ENCODE assay signal across 8 cellular contexts in genomic region chr17:62778990-62779681, GRCh38. TPM values are rescaled to one million over a fixed set of nuclear protein-coding genes. Genes with fewer than 3 reads are reported as not detected.
A peak's percentile ranks its signal among the peaks of the same experiment; 100 is the strongest.
DNase-seq lines count a peak whose midpoint lies in the region; ATAC-seq and TF ChIP-seq lines count a peak whose summit lies in the region.

No MANE protein-coding gene starts in this region.

- no peaks in the 10 kb centered on the region for H4K20me1 ChIP-seq in fibroblast of lung (ENCODE audit: control insufficient read depth, extremely low read depth, insufficient read depth, low read length)

- no peak overlapping the region for H3K9ac ChIP-seq in fibroblast of lung (ENCODE audit: insufficient read depth, low read length)

- H3K27ac ChIP-seq in fibroblast of lung (ENCODE audit: insufficient read depth, low read length) = no peak overlapping the region
- H3K27ac ChIP-seq in skin epidermis = peak overlapping the region in 16 of 21 experiments; percentile 15 to 79 (median 65)

- H3K4me3 ChIP-seq in fibroblast of lung (replicated peaks in 1 of 4; ENCODE audit: control extremely low read depth in 1 of 4, insufficient read depth in 1 of 4, low read depth in 3 of 4, low read length in 4 of 4) (no peak overlapping the region), skin epidermis (no peak overlapping the region)

- DNase-seq in HEK293T (ENCODE audit: extremely low spot score) = no peak
- DNase-seq in NCI-H526 (lab: John Stamatoyannopoulos, UW) = peak; percentile 97
- DNase-seq in fibroblast of lung (ENCODE audit: low read depth in 2 of 2) = peak; percentile 93 to 99
- DNase-seq in AML-193 (lab: John Stamatoyannopoulos, UW) = no peak

- no peaks in the 10 kb centered on the region for H3K9me3 ChIP-seq in fibroblast of lung (ENCODE audit: control insufficient read depth, insufficient read depth, low read depth, low read length)

- H2AFZ ChIP-seq in fibroblast of lung (ENCODE audit: low read length) = no peak overlapping the region

- no peak for ATAC-seq in HG03520 (IDR thresholded peaks at IDR 0.05; ENCODE audit: unreplicated experiment)
- ATAC-seq in GM21447 (IDR thresholded peaks at IDR 0.05; ENCODE audit: unreplicated experiment) = no peak
- no peak for ATAC-seq in HG02884 (IDR thresholded peaks at IDR 0.05; ENCODE audit: unreplicated experiment)

- no peak for TF ChIP-seq CTCF in fibroblast of lung (conservative IDR thresholded peaks at IDR 0.05 in 1 of 2, IDR thresholded peaks at IDR 0.05 in 1 of 2; ENCODE audit: low read depth in 1 of 2, low read length in 2 of 2)

- POLR2A ChIA-PET in HEK293T (lab: Yijun Ruan, JAX) = no interaction called here

- H3K36me3 ChIP-seq in fibroblast of lung (ENCODE audit: control insufficient read depth, insufficient read depth, low read length) = no peaks in the 10 kb centered on the region

- CTCF ChIA-PET in HEK293T (lab: Yijun Ruan, JAX) = no interaction called here

- no peaks in the 10 kb centered on the region for H3K27me3 ChIP-seq in fibroblast of lung (ENCODE audit: control insufficient read depth, insufficient read depth, low read length)

- peak overlapping the region; percentile 8 for H3K4me2 ChIP-seq in fibroblast of lung (ENCODE audit: extremely low read depth, insufficient read depth, low read length)

- peaks cover 5% of the 10 kb centered on the region for H3K4me1 ChIP-seq in fibroblast of lung (ENCODE audit: control insufficient read depth, extremely low read depth, insufficient read depth, low read length)

- H3K79me2 ChIP-seq in fibroblast of lung (ENCODE audit: control insufficient read depth, insufficient read depth, low read length) = no peaks in the 10 kb centered on the region

TF ChIP-seq in HEK293T, 16 proteins besides CTCF, POLR2A, EP300 and RAD21:
- no peak for TF ChIP-seq FOXK2 (IDR thresholded peaks at IDR 0.05)
- no peak for TF ChIP-seq CTBP1 (IDR thresholded peaks at IDR 0.05; ENCODE audit: borderline replicate concordance)
- TF ChIP-seq, protein P1, sequence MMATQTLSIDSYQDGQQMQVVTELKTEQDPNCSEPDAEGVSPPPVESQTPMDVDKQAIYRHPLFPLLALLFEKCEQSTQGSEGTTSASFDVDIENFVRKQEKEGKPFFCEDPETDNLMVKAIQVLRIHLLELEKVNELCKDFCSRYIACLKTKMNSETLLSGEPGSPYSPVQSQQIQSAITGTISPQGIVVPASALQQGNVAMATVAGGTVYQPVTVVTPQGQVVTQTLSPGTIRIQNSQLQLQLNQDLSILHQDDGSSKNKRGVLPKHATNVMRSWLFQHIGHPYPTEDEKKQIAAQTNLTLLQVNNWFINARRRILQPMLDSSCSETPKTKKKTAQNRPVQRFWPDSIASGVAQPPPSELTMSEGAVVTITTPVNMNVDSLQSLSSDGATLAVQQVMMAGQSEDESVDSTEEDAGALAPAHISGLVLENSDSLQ (IDR thresholded peaks at IDR 0.05) = 0 out of 2 replicates have a peak, but pooled peaks have one; percentile 11

RNA-seq across cellular contexts. Expression of gene MARCHF10, which starts 29.0 kb away (rescaled TPM):
- 0.17 TPM in 1 of 2 replicates, not detected in the other for total RNA-seq in fibroblast of lung
- polyA plus RNA-seq in fibroblast of lung = 0.14 TPM in 1 of 2 replicates, not detected in the other
- 0.23 TPM in 1 of 2 replicates, not detected in the other for polyA plus RNA-seq in fibroblast of lung (2012)
- polyA minus RNA-seq in fibroblast of lung (ENCODE audit: low replicate concordance) = not detected in 2 replicates

Comparison
In these comparisons a context has a peak if more than half of its experiments do, and no peak if none do; other contexts are left out.
1. DNase-seq: peak in NCI-H526 (2 of 2) and fibroblast of lung (2 of 2); none in HEK293T (single experiment) and AML-193 (0 of 2).